ENCODE assay signal across 16 cellular contexts in the genomic region with DNA sequence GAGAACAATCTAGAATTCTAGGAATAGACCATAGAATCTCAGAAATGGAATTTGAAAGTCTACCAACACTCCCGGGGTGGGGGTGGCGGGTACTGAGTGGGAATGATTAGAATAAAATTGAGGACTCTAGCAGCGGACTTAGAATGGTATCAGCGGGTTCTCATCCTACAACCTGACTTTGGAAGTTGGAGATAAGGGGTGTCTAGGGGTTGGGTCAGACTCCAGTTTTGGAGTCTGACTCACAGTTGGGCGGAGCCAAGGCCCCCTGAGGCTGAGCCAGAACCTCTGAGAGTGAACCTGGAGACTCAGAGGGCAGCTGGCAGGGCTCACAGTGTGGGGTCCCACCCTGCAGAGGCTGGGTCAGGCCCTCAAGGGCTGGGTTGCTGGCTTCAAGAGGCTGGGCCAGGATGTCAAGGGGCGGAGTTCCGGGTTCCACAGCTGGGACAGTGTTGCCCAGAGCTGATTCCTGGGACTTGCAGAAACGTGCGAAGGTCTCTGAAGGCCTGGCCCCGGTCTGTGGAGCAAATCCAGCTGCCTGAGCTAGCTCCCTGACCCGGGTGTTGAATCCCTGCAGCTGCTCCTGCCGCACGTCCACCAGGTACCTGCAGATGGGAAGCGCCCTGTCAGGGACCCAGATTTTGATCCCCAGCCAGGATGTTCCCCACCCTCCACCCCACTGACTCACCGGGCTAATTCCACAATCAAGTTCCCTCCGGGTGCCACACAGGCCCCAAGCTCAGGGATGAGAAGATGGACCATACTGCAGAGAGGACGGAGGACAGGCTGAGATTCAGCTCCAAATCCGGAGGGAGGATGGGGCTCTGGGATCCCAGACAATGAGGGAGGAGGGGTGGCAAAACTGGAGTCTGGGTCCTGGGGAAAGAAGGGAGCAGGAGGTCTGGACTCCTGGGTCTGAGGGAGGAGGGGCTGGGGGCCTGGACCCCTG. TPM values are rescaled to one million over a fixed set of nuclear protein-coding genes. Genes with fewer than 3 reads are reported as not detected.
DNase-seq lines count a peak whose midpoint lies in the region; ATAC-seq and TF ChIP-seq lines count a peak whose summit lies in the region.
"Had no signal": no experiment of that assay in that cellular context is flagged by ENCODE, and none has a peak within 500 bp of the region (broad histone marks: within the 10 kb centered on the region; RNA-seq: fewer than 3 reads in every experiment).

No MANE protein-coding gene starts in this region.

- POLR2A ChIA-PET in CD8-positive, alpha-beta memory T cell (lab: Charles Lee), result interaction anchor here (0.5 kb wide), 1 partner anchor 110 kb away, joined by 3 read pairs; no protein-coding TSS in a partner anchor

- no peak overlapping the region for H3K4me3 Mint-ChIP-seq in CD8-positive, alpha-beta memory T cell
- H3K4me3 Mint-ChIP-seq: activated CD4-positive, alpha-beta memory T cell treated with anti-CD3 and anti-CD28 coated beads, Interleukin-2, amount 10 ng/mL, durations not matched to agents 7 days and 5 days; activated naive CD4-positive, alpha-beta T cell treated with anti-CD3 and anti-CD28 coated beads, Interleukin-2, amount 50 U/mL, for 24 hours; naive thymus-derived CD8-positive, alpha-beta T cell; stimulated activated naive CD8-positive, alpha-beta T cell treated with anti-CD3 and anti-CD28 coated beads, Interleukin-15, Interleukin-2, amounts not matched to agents 100 ng/mL and 50 ng/mL, for 24 hours had no signal

- peak overlapping the region; percentile 44 for H3K27ac ChIP-seq in CD8-positive, alpha-beta memory T cell (ENCODE audit: low read depth, low read length)
- peak overlapping the region in 2 of 5 donors; percentile 44 to 47 for H3K27ac ChIP-seq in adrenal gland
- H3K27ac ChIP-seq in right atrium auricular region, result peak overlapping the region; percentile 87 to 96
- H3K27ac ChIP-seq: C4-2B had no signal

- peaks cover 10 to 11% (median 10%) of the 10 kb centered on the region in 3 donors for H3K4me1 Mint-ChIP-seq in CD8-positive, alpha-beta memory T cell

- no peak for ATAC-seq in HG02938 (IDR thresholded peaks at IDR 0.05; ENCODE audit: unreplicated experiment)
- no peak for ATAC-seq in HG03097 (IDR thresholded peaks at IDR 0.05; ENCODE audit: low FRiP score, unreplicated experiment)
- ATAC-seq: naive thymus-derived CD8-positive, alpha-beta T cell; SK-N-SH treated with all-trans-retinoic acid at 6 μM for 48 hours had no signal

- peaks cover 5% of the 10 kb centered on the region for H3K4me1 ChIP-seq in CD8-positive, alpha-beta memory T cell (ENCODE audit: insufficient read depth, low read length)
- H3K4me1 ChIP-seq in adrenal gland (replicated peaks in 1 of 2), result peaks cover 0 to 4% of the 10 kb centered on the region in 2 donors
- H3K4me1 ChIP-seq in right atrium auricular region, result peaks cover 0 to 55% of the 10 kb centered on the region in 2 donors

- TF ChIP-seq POLR2A in adrenal gland (IDR thresholded peaks at IDR 0.05), result no peak

- no peaks in the 10 kb centered on the region for H3K9me3 ChIP-seq in CD8-positive, alpha-beta memory T cell (ENCODE audit: low read length)
- H3K9me3 ChIP-seq in adrenal gland (replicated peaks in 1 of 3) (no peaks in the 10 kb centered on the region), right atrium auricular region (no peaks in the 10 kb centered on the region)

- H3K27me3 Mint-ChIP-seq in CD8-positive, alpha-beta memory T cell, result peaks cover 42 to 51% of the 10 kb centered on the region in 2 donors

- peaks cover 5% of the 10 kb centered on the region for H3K27me3 ChIP-seq in CD8-positive, alpha-beta memory T cell (ENCODE audit: insufficient read depth, low read length, poor library complexity, severe bottlenecking)
- H3K27me3 ChIP-seq in adrenal gland (peaks cover 29% of the 10 kb centered on the region), right atrium auricular region (peaks cover 0 to 13% of the 10 kb centered on the region in 2 donors)

- peak overlapping the region in 1 of 8 donors; percentile 77 for H3K27ac Mint-ChIP-seq in CD8-positive, alpha-beta memory T cell
- H3K27ac Mint-ChIP-seq: activated CD4-positive, alpha-beta memory T cell treated with anti-CD3 and anti-CD28 coated beads, Interleukin-2, amount 10 ng/mL, durations not matched to agents 7 days and 5 days; activated naive CD4-positive, alpha-beta T cell treated with anti-CD3 and anti-CD28 coated beads, Interleukin-2, amount 50 U/mL, for 24 hours; stimulated activated naive CD8-positive, alpha-beta T cell treated with anti-CD3 and anti-CD28 coated beads, Interleukin-15, Interleukin-2, amounts not matched to agents 100 ng/mL and 50 ng/mL, for 24 hours had no signal

- CTCF ChIA-PET in CD8-positive, alpha-beta memory T cell (lab: Charles Lee), result interaction anchor here (1.8 to 2.1 kb wide), 2 partner anchors 19 to 71 kb away, joined by 6 to 11 read pairs; no protein-coding TSS in a partner anchor

- DNase-seq in CD8-positive, alpha-beta memory T cell, result no peak
- DNase-seq in LoVo (ENCODE audit: low spot score) (peak; percentile 44), adrenal gland (peak in 4 of 7 donors; percentile 45 to 77 (median 64)), right atrium auricular region (ENCODE audit: low spot score) (peak; percentile 66), NCI-H2227 treated with DMSO at 0.1 percent for 48 hours (lab: John Stamatoyannopoulos, UW) (no peak), anterior cingulate cortex (lab: John Stamatoyannopoulos, UW) (no peak)
- DNase-seq: activated CD4-positive, alpha-beta memory T cell treated with anti-CD3 and anti-CD28 coated beads, Interleukin-2, amount 10 ng/mL, durations not matched to agents 7 days and 5 days; effector CD4-positive, alpha-beta T cell; naive thymus-derived CD8-positive, alpha-beta T cell; NCI-H345 had no signal

- 61 to 66% (median 65%) methylated on average over 8 to 18 of the region's 18 CpGs for WGBS in adrenal gland, 4 donors

- H3K9me3 Mint-ChIP-seq in CD8-positive, alpha-beta memory T cell, result peaks cover 0 to 4% (median 0%) of the 10 kb centered on the region in 5 donors
- H3K9me3 Mint-ChIP-seq: activated naive CD4-positive, alpha-beta T cell treated with anti-CD3 and anti-CD28 coated beads, Interleukin-2, amount 50 U/mL, for 24 hours; stimulated activated naive CD8-positive, alpha-beta T cell treated with anti-CD3 and anti-CD28 coated beads, Interleukin-15, Interleukin-2, amounts not matched to agents 100 ng/mL and 50 ng/mL, for 24 hours had no signal

- intact Hi-C loops in adrenal gland (cut with DNase I), result no loop called here

- TF ChIP-seq CTCF in adrenal gland (IDR thresholded peaks at IDR 0.05), result no peak
- no peak for TF ChIP-seq CTCF in right atrium auricular region (IDR thresholded peaks at IDR 0.05)

- H3K36me3 Mint-ChIP-seq in CD8-positive, alpha-beta memory T cell, result no peaks in the 10 kb centered on the region

- H3K36me3 ChIP-seq in CD8-positive, alpha-beta memory T cell (ENCODE audit: insufficient read depth, low read length), result no peaks in the 10 kb centered on the region
- H3K36me3 ChIP-seq in adrenal gland (replicated peaks in 1 of 2) (no peaks in the 10 kb centered on the region), right atrium auricular region (peaks cover 13% of the 10 kb centered on the region)

- no peak overlapping the region for H3K4me3 ChIP-seq in CD8-positive, alpha-beta memory T cell (ENCODE audit: low read length)
- H3K4me3 ChIP-seq in adrenal gland (no peak overlapping the region), right atrium auricular region (peak overlapping the region; percentile 1 to 9)

RNA-seq across cellular contexts. Expression of a gene that starts 1.6 kb away (rescaled TPM):
- total RNA-seq in CD8-positive, alpha-beta memory T cell, result not detected
- not detected for polyA plus RNA-seq in CD8-positive, alpha-beta memory T cell
- total RNA-seq in adrenal gland (10 to 100 TPM in 1 of 8 donors, 1 to 10 TPM in 1, not detected in 6; 9.7 to 20.5 TPM), right atrium auricular region (1,000 to 10,000 TPM; 3,822 to 4,003 TPM)
- 10 to 100 TPM in 2 of 3 donors, under 1 TPM in 1; 0.51 to 25.3 (median 24.4) TPM for polyA plus RNA-seq in adrenal gland
- total RNA-seq: activated CD4-positive, alpha-beta memory T cell treated with anti-CD3 and anti-CD28 coated beads, Interleukin-2, amount 10 ng/mL, durations not matched to agents 7 days and 5 days; naive thymus-derived CD8-positive, alpha-beta T cell had no signal
- polyA plus RNA-seq: naive thymus-derived CD8-positive, alpha-beta T cell had no signal

RNA-seq across cellular contexts. Expression of a gene that starts 7.3 kb away (rescaled TPM):
- total RNA-seq in CD8-positive, alpha-beta memory T cell, result under 1 TPM in 1 of 2 experiments, not detected in 1; 0.27 TPM
- not detected for polyA plus RNA-seq in CD8-positive, alpha-beta memory T cell
- total RNA-seq in adrenal gland (1 to 10 TPM; 2.1 to 5.8 (median 3.6) TPM), right atrium auricular region (1 to 10 TPM in 1 of 2 donors, under 1 TPM in 1; 0.89 to 2.7 TPM)
- 1 to 10 TPM; 2.1 to 4.5 (median 3.9) TPM for polyA plus RNA-seq in adrenal gland
- total RNA-seq: activated CD4-positive, alpha-beta memory T cell treated with anti-CD3 and anti-CD28 coated beads, Interleukin-2, amount 10 ng/mL, durations not matched to agents 7 days and 5 days; naive thymus-derived CD8-positive, alpha-beta T cell had no signal
- polyA plus RNA-seq: naive thymus-derived CD8-positive, alpha-beta T cell had no signal

RNA-seq across cellular contexts. Expression of a gene that starts 10.1 kb away (rescaled TPM):
- not detected for total RNA-seq in CD8-positive, alpha-beta memory T cell
- polyA plus RNA-seq in CD8-positive, alpha-beta memory T cell, result not detected
- 10 to 100 TPM in 1 of 8 donors, under 1 TPM in 4, not detected in 3; 0.36 to 11.1 (median 0.84) TPM for total RNA-seq in adrenal gland
- 1 to 10 TPM in 1 of 3 donors, under 1 TPM in 1, not detected in 1; 0.48 to 2.5 TPM for polyA plus RNA-seq in adrenal gland
- total RNA-seq in right atrium auricular region, result 10 to 100 TPM in 1 of 2 donors, 1 to 10 TPM in 1; 6.8 to 46.5 TPM
- total RNA-seq: naive thymus-derived CD8-positive, alpha-beta T cell had no signal
- polyA plus RNA-seq: naive thymus-derived CD8-positive, alpha-beta T cell had no signal

RNA-seq across cellular contexts. Expression of a gene that starts 21.0 kb away (rescaled TPM):
- total RNA-seq in CD8-positive, alpha-beta memory T cell, result not detected
- 0.37 TPM for polyA plus RNA-seq in CD8-positive, alpha-beta memory T cell
- 10 to 100 TPM in 2 of 8 donors, 1 to 10 TPM in 2, under 1 TPM in 1, not detected in 3; 0.07 to 12.1 (median 5.9) TPM for total RNA-seq in adrenal gland
- 10 to 100 TPM; 19.5 to 52.0 (median 22.1) TPM for polyA plus RNA-seq in adrenal gland
- under 1 TPM in 1 of 2 donors, not detected in 1; 0.08 TPM for total RNA-seq in right atrium auricular region
- total RNA-seq: activated CD4-positive, alpha-beta memory T cell treated with anti-CD3 and anti-CD28 coated beads, Interleukin-2, amount 10 ng/mL, durations not matched to agents 7 days and 5 days; naive thymus-derived CD8-positive, alpha-beta T cell had no signal

RNA-seq across cellular contexts. Expression of a gene that starts 41.7 kb away (rescaled TPM):
- 10 to 100 TPM; 95.4 to 98.3 TPM for total RNA-seq in CD8-positive, alpha-beta memory T cell
- polyA plus RNA-seq in CD8-positive, alpha-beta memory T cell, result 7.7 TPM
- 100 to 1,000 TPM in 1 of 8 donors, 10 to 100 TPM in 7; 52.3 to 113 (median 76.2) TPM for total RNA-seq in adrenal gland
- polyA plus RNA-seq in adrenal gland, result 100 to 1,000 TPM in 2 of 3 donors, 10 to 100 TPM in 1; 22.1 to 251 (median 220) TPM
- 100 to 1,000 TPM in 1 of 2 donors, 10 to 100 TPM in 1; 98.9 to 205 TPM for total RNA-seq in right atrium auricular region

Comparison
In these comparisons a context has a peak if more than half of its experiments do, and no peak if none do; other contexts are left out.
1. DNase-seq: peak in LoVo (single experiment), adrenal gland (4 of 7) and right atrium auricular region (single experiment); none in CD8-positive, alpha-beta memory T cell (0 of 5), NCI-H2227 treated with DMSO at 0.1 percent for 48 hours (single experiment) and anterior cingulate cortex (0 of 58).
2. H3K4me3 ChIP-seq: peak in right atrium auricular region (2 of 2); none in CD8-positive, alpha-beta memory T cell (single experiment) and adrenal gland (0 of 4).
3. RNA of a gene that starts 1.6 kb away (total RNA-seq): 3,822 to 4,003 TPM in right atrium auricular region; 9.7 to 20.5 TPM in adrenal gland and not detected in CD8-positive, alpha-beta memory T cell; every median in the first group is over 100 times any median in the second.